In genomic region chr1:56696663-56697062, GRCh38 we compare ENCODE assay signal across 24 cellular contexts. TPM values are rescaled to one million over a fixed set of nuclear protein-coding genes. Genes with fewer than 3 reads are reported as not detected.
"Had no signal": no experiment of that assay in that cellular context is flagged by ENCODE, and none has a peak within 500 bp of the region (broad histone marks: within the 10 kb centered on the region; RNA-seq: fewer than 3 reads in every experiment).

No MANE protein-coding gene starts in this region.

- H3K4me3 Mint-ChIP-seq: activated CD4-positive, alpha-beta memory T cell treated with anti-CD3 and anti-CD28 coated beads for 36 hours; activated CD4-positive, alpha-beta T cell treated with anti-CD3 and anti-CD28 coated beads, Interleukin-2, amount 10 ng/mL, durations not matched to agents 7 days and 5 days; activated naive CD4-positive, alpha-beta T cell treated with anti-CD3 and anti-CD28 coated beads, Interleukin-2, amount 10 ng/mL, durations not matched to agents 7 days and 5 days; activated naive CD8-positive, alpha-beta T cell treated with anti-CD3 and anti-CD28 coated beads for 36 hours; activated T-cell treated with anti-CD3 and anti-CD28 coated beads, Interleukin-2, amount 50 U/mL, for 4 hours; T-helper 17 cell; WTC11 had no signal

- ATAC-seq: activated T-cell treated with anti-CD3 and anti-CD28 coated beads, Interleukin-2, amount 50 U/mL, for 4 hours; Panc1; T-helper 17 cell; WTC11 had no signal

- H3K36me3 ChIP-seq: brain microvascular endothelial cell had no signal

- H3K27ac ChIP-seq: brain microvascular endothelial cell, KMS-11 had no signal

- H3K27me3 ChIP-seq: brain microvascular endothelial cell had no signal

- H3K27me3 Mint-ChIP-seq: activated naive CD4-positive, alpha-beta T cell treated with anti-CD3 and anti-CD28 coated beads, Interleukin-2, amount 10 ng/mL, durations not matched to agents 7 days and 5 days had no signal

- H3K4me2 ChIP-seq: KMS-11 had no signal

- H3K9me3 Mint-ChIP-seq: activated CD4-positive, alpha-beta memory T cell treated with anti-CD3 and anti-CD28 coated beads for 36 hours; activated CD4-positive, alpha-beta T cell treated with anti-CD3 and anti-CD28 coated beads, Interleukin-2, amount 10 ng/mL, durations not matched to agents 7 days and 5 days; activated naive CD4-positive, alpha-beta T cell treated with anti-CD3 and anti-CD28 coated beads, Interleukin-2, amount 10 ng/mL, durations not matched to agents 7 days and 5 days; activated naive CD8-positive, alpha-beta T cell treated with anti-CD3 and anti-CD28 coated beads for 36 hours had no signal

- DNase-seq: activated CD4-positive, alpha-beta memory T cell treated with anti-CD3 and anti-CD28 coated beads for 36 hours; activated CD4-positive, alpha-beta T cell treated with anti-CD3 and anti-CD28 coated beads for 1 hour; activated CD4-positive, alpha-beta T cell treated with anti-CD3 and anti-CD28 coated beads, Interleukin-2, amount 10 ng/mL, durations not matched to agents 7 days and 5 days; activated CD8-positive, alpha-beta memory T cell treated with anti-CD3 and anti-CD28 coated beads for 24 hours; activated gamma-delta T cell treated with Interleukin-2 at 50 U/mL for 16 hours; activated naive CD4-positive, alpha-beta T cell treated with anti-CD3 and anti-CD28 coated beads, Interleukin-2, amount 10 ng/mL, durations not matched to agents 7 days and 5 days; activated naive CD8-positive, alpha-beta T cell treated with anti-CD3 and anti-CD28 coated beads for 36 hours; activated T-cell treated with anti-CD3 and anti-CD28 coated beads, Interleukin-2, amount 50 U/mL, for 4 hours; brain microvascular endothelial cell; caudate nucleus; MM.1S; NCI-H1105; NCI-H1436; NCI-H1694 treated with DMSO at 0.1 percent for 48 hours; NCI-H2081; NCI-H510A treated with DMSO at 0.1 percent for 48 hours; NCI-H69; SHP77 treated with DMSO at 0.1 percent for 48 hours; T-helper 17 cell; T-helper 9 cell had no signal

- H3K9ac ChIP-seq: KMS-11 had no signal

- H3K27ac Mint-ChIP-seq: activated CD4-positive, alpha-beta memory T cell treated with anti-CD3 and anti-CD28 coated beads for 36 hours; activated CD4-positive, alpha-beta T cell treated with anti-CD3 and anti-CD28 coated beads, Interleukin-2, amount 10 ng/mL, durations not matched to agents 7 days and 5 days; activated naive CD4-positive, alpha-beta T cell treated with anti-CD3 and anti-CD28 coated beads, Interleukin-2, amount 10 ng/mL, durations not matched to agents 7 days and 5 days; activated naive CD8-positive, alpha-beta T cell treated with anti-CD3 and anti-CD28 coated beads for 36 hours; activated T-helper 2 cell treated with anti-CD3 and anti-CD28 coated beads, Interferon-gamma antibody, Interleukin-2, Interleukin-4, amounts not matched to agents 10 μg/mL and 5 μg/mL and 100 μg/mL, durations not matched to agents 14 hours and 24 hours and 36 hours; T-helper 17 cell; WTC11 had no signal

- H3K4me1 Mint-ChIP-seq: activated CD4-positive, alpha-beta T cell treated with anti-CD3 and anti-CD28 coated beads, Interleukin-2, amount 10 ng/mL, durations not matched to agents 7 days and 5 days; activated naive CD4-positive, alpha-beta T cell treated with anti-CD3 and anti-CD28 coated beads, Interleukin-2, amount 10 ng/mL, durations not matched to agents 7 days and 5 days; activated naive CD8-positive, alpha-beta T cell treated with anti-CD3 and anti-CD28 coated beads for 36 hours; T-helper 17 cell; WTC11 had no signal

- H3K36me3 Mint-ChIP-seq: activated CD4-positive, alpha-beta memory T cell treated with anti-CD3 and anti-CD28 coated beads for 36 hours; activated naive CD4-positive, alpha-beta T cell treated with anti-CD3 and anti-CD28 coated beads, Interleukin-2, amount 10 ng/mL, durations not matched to agents 7 days and 5 days; activated naive CD8-positive, alpha-beta T cell treated with anti-CD3 and anti-CD28 coated beads for 36 hours had no signal

RNA-seq across cellular contexts. Expression of gene PRKAA2, which starts 51.5 kb away (rescaled TPM):
- total RNA-seq: activated CD4-positive, alpha-beta memory T cell treated with anti-CD3 and anti-CD28 coated beads for 36 hours; activated CD4-positive, alpha-beta T cell treated with anti-CD3 and anti-CD28 coated beads, Interleukin-2, amount 10 ng/mL, durations not matched to agents 7 days and 5 days; activated T-cell treated with anti-CD3 and anti-CD28 coated beads, Interleukin-2, amount 50 U/mL, for 4 hours; activated T-helper 2 cell treated with anti-CD3 and anti-CD28 coated beads, Interferon-gamma antibody, Interleukin-2, Interleukin-4, amounts not matched to agents 10 μg/mL and 5 μg/mL and 100 μg/mL, durations not matched to agents 14 hours and 24 hours and 36 hours; T-helper 17 cell had no signal
